Comparison of ENCODE assay signal across 7 cellular contexts in genomic region chr16:49854227-49855203, GRCh38. TPM values are rescaled to one million over a fixed set of nuclear protein-coding genes. Genes with fewer than 3 reads are reported as not detected.
DNase-seq lines count a peak whose midpoint lies in the region; ATAC-seq, FAIRE-seq and TF ChIP-seq lines count a peak whose summit lies in the region.

No MANE protein-coding gene starts in this region.

- peak; percentile 8 for ATAC-seq in GM19025 (IDR thresholded peaks at IDR 0.05; ENCODE audit: low read depth, unreplicated experiment)
- ATAC-seq in HG03095 (IDR thresholded peaks at IDR 0.05; ENCODE audit: unreplicated experiment) = peak; percentile 5
- peak; percentile 41 for ATAC-seq in stimulated activated naive CD8-positive, alpha-beta T cell treated with anti-CD3 and anti-CD28 coated beads, Interleukin-15, amount 100 ng/mL, for 72 hours
- no peak for ATAC-seq in GM18873 (IDR thresholded peaks at IDR 0.05; ENCODE audit: low FRiP score, unreplicated experiment)

- no peak for FAIRE-seq in keratinocyte (lab: Jason Lieb, UNC)

- no peaks in the 10 kb centered on the region for H3K9me1 ChIP-seq in keratinocyte (ENCODE audit: control insufficient read depth, extremely low read depth, insufficient read depth, low read length)

- no peak for TF ChIP-seq CTCF in keratinocyte (optimal IDR thresholded peaks at IDR 0.05 in 1 of 3, IDR thresholded peaks at IDR 0.05 in 1 of 3, conservative IDR thresholded peaks at IDR 0.05 in 1 of 3; ENCODE audit: extremely low read depth in 1 of 3, insufficient read depth in 2 of 3, low read length in 3 of 3)
- TF ChIP-seq CTCF in GM10248 (IDR thresholded peaks at IDR 0.05; ENCODE audit: control extremely low read depth, extremely low read depth, low read depth, missing control alignments) = no peak

- no peak overlapping the region for H3K27ac Mint-ChIP-seq in stimulated activated naive CD8-positive, alpha-beta T cell treated with anti-CD3 and anti-CD28 coated beads, Interleukin-15, amount 100 ng/mL, for 72 hours

- DNase-seq in adipocyte (ENCODE audit: low read depth) = peak; percentile 74
- no peak for DNase-seq in keratinocyte (ENCODE audit: low read depth, low spot score)
- peak; percentile 15 to 22 for DNase-seq in stimulated activated naive CD8-positive, alpha-beta T cell treated with anti-CD3 and anti-CD28 coated beads, Interleukin-15, amount 100 ng/mL, for 72 hours
- no peak for DNase-seq in GM10248 (ENCODE audit: extremely low spot score)

- H3K36me3 ChIP-seq in adipocyte (ENCODE audit: control insufficient read depth, insufficient read depth, low read length, severe bottlenecking) (no peaks in the 10 kb centered on the region), keratinocyte (ENCODE audit: control insufficient read depth in 2 of 2, extremely low read depth in 1 of 2, insufficient read depth in 2 of 2, low read length in 2 of 2) (no peaks in the 10 kb centered on the region)

- H2AFZ ChIP-seq in keratinocyte (ENCODE audit: control insufficient read depth, low read length) = no peak overlapping the region

- no peaks in the 10 kb centered on the region for H3K79me2 ChIP-seq in keratinocyte (ENCODE audit: control insufficient read depth, insufficient read depth, low read length)

- H3K4me1 ChIP-seq in adipocyte (ENCODE audit: control insufficient read depth, insufficient read depth, low read length) (peaks cover 25% of the 10 kb centered on the region), keratinocyte (ENCODE audit: control insufficient read depth, extremely low read depth, insufficient read depth, low read length) (peaks cover 2% of the 10 kb centered on the region)

- H3K9me3 Mint-ChIP-seq in stimulated activated naive CD8-positive, alpha-beta T cell treated with anti-CD3 and anti-CD28 coated beads, Interleukin-15, amount 100 ng/mL, for 72 hours = no peaks in the 10 kb centered on the region

- H3K4me2 ChIP-seq in keratinocyte (ENCODE audit: control insufficient read depth, extremely low read depth, insufficient read depth, low read depth, low read length) = peak overlapping the region; percentile 37

- H3K9me3 ChIP-seq in adipocyte (ENCODE audit: control insufficient read depth, low read length) (no peaks in the 10 kb centered on the region), keratinocyte (ENCODE audit: control insufficient read depth, low read depth, low read length) (no peaks in the 10 kb centered on the region)

- POLR2A ChIA-PET in GM10248 (lab: Yijun Ruan, JAX) = no interaction called here

- no peaks in the 10 kb centered on the region for H4K20me1 ChIP-seq in keratinocyte (ENCODE audit: control insufficient read depth, extremely low read depth, insufficient read depth, low read length)

- H3K4me3 ChIP-seq in adipocyte (ENCODE audit: low read length) (peak overlapping the region; percentile 81), keratinocyte (ENCODE audit: control insufficient read depth in 2 of 3, extremely low read depth in 1 of 3, insufficient read depth in 2 of 3, low read depth in 1 of 3, low read length in 3 of 3) (peak overlapping the region in 2 of 3 experiments; percentile 38 to 42)

- CTCF ChIA-PET in GM10248 (lab: Yijun Ruan, JAX) = no interaction called here

- H3K9ac ChIP-seq in adipocyte (ENCODE audit: low read length) = peak overlapping the region; percentile 90
- no peak overlapping the region for H3K9ac ChIP-seq in keratinocyte (ENCODE audit: control insufficient read depth, extremely low read depth, insufficient read depth, low read length)

- H3K27me3 Mint-ChIP-seq in stimulated activated naive CD8-positive, alpha-beta T cell treated with anti-CD3 and anti-CD28 coated beads, Interleukin-15, amount 100 ng/mL, for 72 hours = peaks cover 79% of the 10 kb centered on the region

- H3K4me3 Mint-ChIP-seq in stimulated activated naive CD8-positive, alpha-beta T cell treated with anti-CD3 and anti-CD28 coated beads, Interleukin-15, amount 100 ng/mL, for 72 hours = peak overlapping the region; percentile 13 to 48

- no peak overlapping the region for H3K27ac ChIP-seq in keratinocyte (ENCODE audit: control insufficient read depth, insufficient read depth, low read length)

- H3K4me1 Mint-ChIP-seq in stimulated activated naive CD8-positive, alpha-beta T cell treated with anti-CD3 and anti-CD28 coated beads, Interleukin-15, amount 100 ng/mL, for 72 hours = peaks cover 24% of the 10 kb centered on the region

- H3K27me3 ChIP-seq in adipocyte (replicated peaks; ENCODE audit: control insufficient read depth, insufficient read depth, low read length) = no peaks in the 10 kb centered on the region
- peaks cover 51% of the 10 kb centered on the region for H3K27me3 ChIP-seq in keratinocyte (ENCODE audit: control insufficient read depth, extremely low read depth, insufficient read depth, low read length)

- dilution Hi-C loops in keratinocyte (cut with MboI; ENCODE audit: extremely low pct_ligation_motif_present, low sequenced_read_pairs) = no loop called here

RNA-seq across cellular contexts. Expression of gene ZNF423, which starts 1.4 kb away (rescaled TPM):
- 0.02 to 0.05 TPM in 2 of 3 replicates, not detected in the other for polyA plus RNA-seq in keratinocyte
- not detected for polyA plus RNA-seq in keratinocyte (2011; ENCODE audit: low read depth)
- 0.01 and 0.02 TPM in 2 replicates for polyA plus RNA-seq in keratinocyte (2011; cell fraction: cytosol; rRNA removed)
- 0.03 TPM in 1 of 2 replicates, not detected in the other for polyA plus RNA-seq in keratinocyte (2011; cell fraction: nucleus; rRNA removed)
- polyA plus RNA-seq in keratinocyte (2012; ENCODE audit: low replicate concordance) = 0.04 TPM in 1 of 2 replicates, not detected in the other
- 0.03 TPM in 1 of 3 replicates, not detected in the others for polyA minus RNA-seq in keratinocyte
- not detected for polyA minus RNA-seq in keratinocyte (2011; cell fraction: cytosol; rRNA and poly(A)+ RNA removed)
- not detected in 2 replicates for polyA minus RNA-seq in keratinocyte (2011; cell fraction: nucleus; rRNA and poly(A)+ RNA removed)

Comparison
In these comparisons a context has a peak if more than half of its experiments do, and no peak if none do; other contexts are left out.
1. DNase-seq: peak in adipocyte (single experiment) and stimulated activated naive CD8-positive, alpha-beta T cell treated with anti-CD3 and anti-CD28 coated beads, Interleukin-15, amount 100 ng/mL, for 72 hours (2 of 2); none in keratinocyte (single experiment) and GM10248 (single experiment).